ENCODE assay signal across 19 cellular contexts in genomic region chr1:114235281-114235680, GRCh38.
DNase-seq lines count a peak whose midpoint lies in the region; ATAC-seq and TF ChIP-seq lines count a peak whose summit lies in the region.
"Had no signal": no experiment of that assay in that cellular context is flagged by ENCODE, and none has a peak within 500 bp of the region (broad histone marks: within the 10 kb centered on the region; RNA-seq: fewer than 3 reads in every experiment).

No MANE protein-coding gene starts in this region.

- H3K4me3 Mint-ChIP-seq in H9, result no peak overlapping the region
- H3K4me3 Mint-ChIP-seq: B cell; CD4-positive, CD25-positive, alpha-beta regulatory T cell; CD8-positive, alpha-beta memory T cell had no signal

- H3K9ac ChIP-seq in H9 (ENCODE audit: extremely low read depth, insufficient read length, low read length) (no peak overlapping the region), skeletal muscle tissue (ENCODE audit: low read depth in 1 of 3, low read length in 3 of 3) (peak overlapping the region in 1 of 3 donors; percentile 74)
- H3K9ac ChIP-seq: BLaER1 treated with 17β-estradiol and CSF1 and Interleukin-3, amounts not matched to agents 10 nM and 100 nM had no signal

- intact Hi-C loops in esophagus muscularis mucosa (cut with DNase I), result no loop called here

- H3K9me3 ChIP-seq in H9 (ENCODE audit: control insufficient read depth, low read depth, low read length) (no peaks in the 10 kb centered on the region), esophagus muscularis mucosa (no peaks in the 10 kb centered on the region), skeletal muscle tissue (ENCODE audit: control insufficient read depth in 3 of 3, low read length in 3 of 3) (no peaks in the 10 kb centered on the region)

- H3K23ac ChIP-seq in H9 (ENCODE audit: insufficient read length, low read depth, low read length), result no peak overlapping the region

- H3K4ac ChIP-seq in H9 (ENCODE audit: low read depth, low read length), result no peak overlapping the region

- H3K27me3 Mint-ChIP-seq in H9 (ENCODE audit: low read depth), result peaks cover 4% of the 10 kb centered on the region

- peaks cover 0 to 6% (median under 1%) of the 10 kb centered on the region in 3 experiments; a peak in 3 of 7 replicates for H3K36me3 Mint-ChIP-seq in H9 (ENCODE audit: insufficient read depth in 1 of 3, low read depth in 3 of 3)
- H3K36me3 Mint-ChIP-seq: CD4-positive, CD25-positive, alpha-beta regulatory T cell had no signal

- no peak overlapping the region for H4K91ac ChIP-seq in H9 (ENCODE audit: insufficient read length, low read depth, low read length)

- no peaks in the 10 kb centered on the region for H3K79me2 ChIP-seq in H9 (ENCODE audit: insufficient read depth, low read length)

- H2BK12ac ChIP-seq in H9 (ENCODE audit: insufficient read length, low read depth, low read length), result no peak overlapping the region

- no peak overlapping the region for H3K18ac ChIP-seq in H9 (ENCODE audit: insufficient read length, low read depth, low read length)

- H3T11ph ChIP-seq in H9 (ENCODE audit: low read length), result no peak overlapping the region

- H3K36me3 ChIP-seq in esophagus muscularis mucosa (no peaks in the 10 kb centered on the region), skeletal muscle tissue (ENCODE audit: control insufficient read depth in 3 of 3, insufficient read depth in 3 of 3, low read length in 3 of 3) (no peaks in the 10 kb centered on the region)
- H3K36me3 ChIP-seq: BLaER1 treated with 17β-estradiol and CSF1 and Interleukin-3, amounts not matched to agents 10 nM and 100 nM had no signal

- WGBS in H9 (ENCODE audit: extremely low coverage, insufficient read length, low lambda C conversion rate), result no CpG with 5 or more reads among the region's 3 CpGs
- WGBS in esophagus muscularis mucosa, result 67% methylated on average over 3 of the region's 3 CpGs

- H2AK5ac ChIP-seq in H9 (ENCODE audit: insufficient read length, low read length), result no peak overlapping the region

- no peak overlapping the region for H2BK120ac ChIP-seq in H9 (ENCODE audit: low read depth, low read length, poor library complexity, severe bottlenecking)

- no peak overlapping the region for H4K8ac ChIP-seq in H9 (replicated peaks; ENCODE audit: insufficient read length, low read depth, low read length)

- H4K20me1 ChIP-seq in H9 (ENCODE audit: control insufficient read depth, insufficient read depth, insufficient read length), result no peaks in the 10 kb centered on the region
- H4K20me1 ChIP-seq: BLaER1 treated with 17β-estradiol and CSF1 and Interleukin-3, amounts not matched to agents 10 nM and 100 nM had no signal

- H3K27me3 ChIP-seq in H9 (ENCODE audit: insufficient read depth, low read length), result no peaks in the 10 kb centered on the region; the same call in 1 of the 2 replicates
- no peaks in the 10 kb centered on the region for H3K27me3 ChIP-seq in esophagus muscularis mucosa
- H3K27me3 ChIP-seq in skeletal muscle tissue (ENCODE audit: control insufficient read depth in 3 of 3, insufficient read depth in 3 of 3, low read length in 3 of 3), result no peaks in the 10 kb centered on the region
- H3K27me3 ChIP-seq: BLaER1 treated with 17β-estradiol and CSF1 and Interleukin-3, amounts not matched to agents 10 nM and 100 nM had no signal

- no peak overlapping the region for H2BK20ac ChIP-seq in H9 (ENCODE audit: low read depth, low read length, poor library complexity, severe bottlenecking)

- no peak overlapping the region for H3K27ac Mint-ChIP-seq in H9
- H3K27ac Mint-ChIP-seq: B cell had no signal

- TF ChIP-seq CTCF in C4-2B (conservative IDR thresholded peaks at IDR 0.05), result no peak
- no peak for TF ChIP-seq CTCF in H9 (conservative IDR thresholded peaks at IDR 0.05)
- no peak for TF ChIP-seq CTCF in esophagus muscularis mucosa (IDR thresholded peaks at IDR 0.05)

- H3K4me1 Mint-ChIP-seq in H9, result peaks cover 3 to 4% of the 10 kb centered on the region in 2 experiments; a peak in 2 of 4 replicates

- no peak overlapping the region for H3K56ac ChIP-seq in H9 (ENCODE audit: insufficient read length, low read depth, low read length)

- DNase-seq in H9, result peak; percentile 7
- DNase-seq in esophagus muscularis mucosa (ENCODE audit: extremely low spot score), result peak; percentile 91
- no peak for DNase-seq in NCI-H69 (lab: John Stamatoyannopoulos, UW)
- DNase-seq: CD4-positive, CD25-positive, alpha-beta regulatory T cell; CD8-positive, alpha-beta memory T cell; COR-L47; DMS 273 treated with DMSO at 0.1 percent for 48 hours; DND-41; EL; H7; IMR-90 had no signal

- H3K79me1 ChIP-seq in H9 (ENCODE audit: insufficient read depth, low read depth, low read length, poor library complexity, severe bottlenecking), result no peaks in the 10 kb centered on the region

- H3K14ac ChIP-seq in H9 (ENCODE audit: insufficient read depth, low read length), result no peak overlapping the region

- no peak overlapping the region for H4K5ac ChIP-seq in H9 (ENCODE audit: insufficient read length, low read depth, low read length)

- peaks cover 0 to 4% of the 10 kb centered on the region in 2 experiments; a peak in 3 of 5 replicates for H3K9me3 Mint-ChIP-seq in H9
- H3K9me3 Mint-ChIP-seq: CD4-positive, CD25-positive, alpha-beta regulatory T cell; CD8-positive, alpha-beta memory T cell had no signal

- H3K4me2 ChIP-seq in H9 (ENCODE audit: insufficient read depth, insufficient read length, low read length), result no peak overlapping the region

- H3K27ac ChIP-seq in C4-2B (peak overlapping the region; percentile 53), H9 (ENCODE audit: insufficient read length, low read depth, low read length) (no peak overlapping the region), esophagus muscularis mucosa (replicated peaks in 1 of 4) (no peak overlapping the region), skeletal muscle tissue (ENCODE audit: low read depth, low read length) (peak overlapping the region; percentile 75)
- H3K27ac ChIP-seq: HL-60 had no signal

- no peak for ATAC-seq in HG03439 (IDR thresholded peaks at IDR 0.05; ENCODE audit: unreplicated experiment)
- ATAC-seq: K562 had no signal

- no peak overlapping the region for H2BK5ac ChIP-seq in H9 (ENCODE audit: insufficient read length, low read length)

- H3K4me3 ChIP-seq in esophagus muscularis mucosa (no peak overlapping the region), skeletal muscle tissue (ENCODE audit: low read length in 3 of 3) (peak overlapping the region in 2 of 3 donors; percentile 16 to 38)
- H3K4me3 ChIP-seq: BLaER1 treated with 17β-estradiol and CSF1 and Interleukin-3, amounts not matched to agents 10 nM and 100 nM; GM12878; K562 had no signal

- no peak for TF ChIP-seq EP300 in esophagus muscularis mucosa (IDR thresholded peaks at IDR 0.05)

- no peaks in the 10 kb centered on the region for H3K23me2 ChIP-seq in H9 (ENCODE audit: insufficient read length, low read depth, low read length, poor library complexity, severe bottlenecking)

- no peak overlapping the region for H2AFZ ChIP-seq in H9 (ENCODE audit: low read length)

- H3K4me1 ChIP-seq in H9 (ENCODE audit: insufficient read depth, low read length) (no peaks in the 10 kb centered on the region), esophagus muscularis mucosa (peaks cover 0 to 5% (median 0%) of the 10 kb centered on the region in 4 donors), skeletal muscle tissue (ENCODE audit: control insufficient read depth in 3 of 3, insufficient read depth in 3 of 3, low read length in 3 of 3) (peaks cover 11 to 16% (median 11%) of the 10 kb centered on the region in 3 donors)

- no peak for TF ChIP-seq POLR2A in esophagus muscularis mucosa (IDR thresholded peaks at IDR 0.05; ENCODE audit: low read depth)

- no peak overlapping the region for H2BK15ac ChIP-seq in H9 (ENCODE audit: low read depth, low read length)

Comparison
In these comparisons a context has a peak if more than half of its experiments do, and no peak if none do; other contexts are left out.
1. H3K27ac ChIP-seq: peak in C4-2B (single experiment) and skeletal muscle tissue (single experiment); none in H9 (single experiment) and esophagus muscularis mucosa (0 of 4).
2. H3K4me3 ChIP-seq: peak in skeletal muscle tissue (2 of 3); none in esophagus muscularis mucosa (0 of 4).